ENCODE assay signal across 10 cellular contexts in genomic region chr18:35095983-35096676, GRCh38. TPM values are rescaled to one million over a fixed set of nuclear protein-coding genes. Genes with fewer than 3 reads are reported as not detected.
DNase-seq lines count a peak whose midpoint lies in the region; ATAC-seq, FAIRE-seq and TF ChIP-seq lines count a peak whose summit lies in the region.
"Had no signal": no experiment of that assay in that cellular context is flagged by ENCODE, and none has a peak within 500 bp of the region (broad histone marks: within the 10 kb centered on the region; RNA-seq: fewer than 3 reads in every experiment).

No MANE protein-coding gene starts in this region.

- H3K9me3 ChIP-seq in GM23248 (ENCODE audit: low read depth) = no peaks in the 10 kb centered on the region
- no peaks in the 10 kb centered on the region for H3K9me3 ChIP-seq in mesenchymal stem cell (ENCODE audit: control insufficient read depth, low read length)
- no peaks in the 10 kb centered on the region for H3K9me3 ChIP-seq in neural progenitor cell (ENCODE audit: low read depth)
- H3K9me3 ChIP-seq: tibial nerve had no signal

- no peaks in the 10 kb centered on the region for H3K79me2 ChIP-seq in GM23248 (ENCODE audit: insufficient read depth)
- H3K79me2 ChIP-seq in neural progenitor cell (ENCODE audit: low read depth) = no peaks in the 10 kb centered on the region

- peak; percentile 83 for ATAC-seq in GM18909 (IDR thresholded peaks at IDR 0.05; ENCODE audit: poor library complexity, unreplicated experiment)
- peak; percentile 65 for ATAC-seq in HG03558 (IDR thresholded peaks at IDR 0.05; ENCODE audit: extremely low read depth, unreplicated experiment)

- H3K4me2 ChIP-seq in GM23248 (ENCODE audit: unreplicated experiment) (no peak overlapping the region), mesenchymal stem cell (ENCODE audit: low read length, poor library complexity, severe bottlenecking) (no peak overlapping the region), neural progenitor cell (no peak overlapping the region)

- H3K14ac ChIP-seq in mesenchymal stem cell (ENCODE audit: low read length in 2 of 2) = no peak overlapping the region

- no peaks in the 10 kb centered on the region for H3K9me3 Mint-ChIP-seq in neural progenitor cell
- H3K9me3 Mint-ChIP-seq: T-helper 1 cell treated with Interleukin-12 subunit alpha and Interleukin-12 subunit beta and Interleukin-4 antibody, amounts not matched to agents 30 μg/mL and 1 μg/mL, for 36 hours had no signal

- no peak overlapping the region for H2AFZ ChIP-seq in GM23248
- no peak overlapping the region for H2AFZ ChIP-seq in mesenchymal stem cell (ENCODE audit: low read depth, low read length)
- no peak overlapping the region for H2AFZ ChIP-seq in neural progenitor cell (replicated peaks)

- no peaks in the 10 kb centered on the region for H3K4me1 Mint-ChIP-seq in neural progenitor cell

- H2BK5ac ChIP-seq in mesenchymal stem cell (ENCODE audit: low read depth, low read length, poor library complexity, severe bottlenecking) = no peak overlapping the region

- no peak overlapping the region for H2AK5ac ChIP-seq in mesenchymal stem cell (ENCODE audit: low read length, severe bottlenecking)

- TF ChIP-seq CTCF in neural progenitor cell (IDR thresholded peaks at IDR 0.05) = no peak

- H2BK12ac ChIP-seq in mesenchymal stem cell (ENCODE audit: low read length in 2 of 2) = no peak overlapping the region

- no peak overlapping the region for H3K4me3 Mint-ChIP-seq in neural progenitor cell
- H3K4me3 Mint-ChIP-seq: T-helper 1 cell treated with Interleukin-12 subunit alpha and Interleukin-12 subunit beta and Interleukin-4 antibody, amounts not matched to agents 30 μg/mL and 1 μg/mL, for 36 hours had no signal

- H3K79me1 ChIP-seq in mesenchymal stem cell (replicated peaks; ENCODE audit: low read length, poor library complexity, severe bottlenecking) = peaks cover 6% of the 10 kb centered on the region

- no peak for TF ChIP-seq POLR2A in GM12891 (IDR thresholded peaks at IDR 0.05; ENCODE audit: low read depth, low read length)

- H3K9me2 ChIP-seq in GM23248 (ENCODE audit: insufficient read depth) = peaks cover 6% of the 10 kb centered on the region; the same call in 1 of the 2 replicates

- no peak for FAIRE-seq in GM12891 (lab: Jason Lieb, UNC)

- H3F3A ChIP-seq in GM23248 (ENCODE audit: insufficient read depth) (peaks cover 11% of the 10 kb centered on the region), neural progenitor cell (ENCODE audit: low read depth) (no peaks in the 10 kb centered on the region)

- no peak overlapping the region for H4K8ac ChIP-seq in mesenchymal stem cell (ENCODE audit: low read length)

- no peak overlapping the region for H3K27ac ChIP-seq in GM23248
- H3K27ac ChIP-seq in mesenchymal stem cell (ENCODE audit: low read length, poor library complexity, severe bottlenecking) = no peak overlapping the region
- no peak overlapping the region for H3K27ac ChIP-seq in neural progenitor cell

- WGBS in GM23248 (ENCODE audit: low coverage in 1 of 2, low lambda C conversion rate in 2 of 2, missing lambda C conversion rate in 2 of 2), 2 experiments = 94 to 98% methylated on average over 1 of the region's 1 CpG
- 88% methylated on average over 1 of the region's 1 CpG for WGBS in mesenchymal stem cell

- H3K9ac ChIP-seq in GM23248 = no peak overlapping the region
- H3K9ac ChIP-seq in mesenchymal stem cell (ENCODE audit: low read length) = no peak overlapping the region
- H3K9ac ChIP-seq in neural progenitor cell = no peak overlapping the region

- peaks cover 6% of the 10 kb centered on the region for H3K4me1 ChIP-seq in GM23248 (ENCODE audit: insufficient read depth)
- H3K4me1 ChIP-seq in mesenchymal stem cell (ENCODE audit: control insufficient read depth, insufficient read depth, low read depth, low read length) = no peaks in the 10 kb centered on the region
- no peaks in the 10 kb centered on the region for H3K4me1 ChIP-seq in neural progenitor cell

- no peaks in the 10 kb centered on the region for H3K36me3 ChIP-seq in GM23248 (ENCODE audit: low read depth)
- H3K36me3 ChIP-seq in mesenchymal stem cell (ENCODE audit: control insufficient read depth in 1 of 2, insufficient read depth in 2 of 2, low read depth in 1 of 2, low read length in 2 of 2) = peaks cover 0 to 7% of the 10 kb centered on the region in 2 experiments
- H3K36me3 ChIP-seq in neural progenitor cell = no peaks in the 10 kb centered on the region

- no peak overlapping the region for H4K91ac ChIP-seq in mesenchymal stem cell (ENCODE audit: low read length)

- H3K36me3 Mint-ChIP-seq in neural progenitor cell = no peaks in the 10 kb centered on the region

- no peak overlapping the region for H3K27ac Mint-ChIP-seq in neural progenitor cell
- H3K27ac Mint-ChIP-seq: T-helper 1 cell treated with Interleukin-12 subunit alpha and Interleukin-12 subunit beta and Interleukin-4 antibody, amounts not matched to agents 30 μg/mL and 1 μg/mL, for 36 hours had no signal

- H3K18ac ChIP-seq in mesenchymal stem cell (ENCODE audit: low read depth in 1 of 2, low read length in 2 of 2) = no peak overlapping the region

- DNase-seq in GM23248 (peak; percentile 32), mesenchymal stem cell (peak; percentile 66), GM12891 (ENCODE audit: insufficient read length, low spot score) (no peak), KG1 (lab: John Stamatoyannopoulos, UW) (no peak), neural progenitor cell (ENCODE audit: low spot score) (no peak), NCI-H69 (lab: John Stamatoyannopoulos, UW) (no peak)

- no peak overlapping the region for H3K4ac ChIP-seq in mesenchymal stem cell (ENCODE audit: low read depth in 1 of 2, low read length in 2 of 2)

- no peak overlapping the region for H3K23ac ChIP-seq in mesenchymal stem cell (ENCODE audit: low read length in 2 of 2)

- no peak overlapping the region for H2BK15ac ChIP-seq in mesenchymal stem cell (ENCODE audit: low read depth, poor library complexity, severe bottlenecking)

- no peaks in the 10 kb centered on the region for H4K20me1 ChIP-seq in GM23248 (ENCODE audit: insufficient read depth)
- no peaks in the 10 kb centered on the region for H4K20me1 ChIP-seq in neural progenitor cell (ENCODE audit: low read depth)

- in situ Hi-C loops in GM23248 (cut with MboI) = no loop called here

- no peaks in the 10 kb centered on the region for H3K27me3 ChIP-seq in GM23248 (replicated peaks; ENCODE audit: insufficient read depth)
- H3K27me3 ChIP-seq in mesenchymal stem cell (ENCODE audit: control insufficient read depth in 1 of 2, insufficient read depth in 1 of 2, low read length in 2 of 2) = no peaks in the 10 kb centered on the region
- no peaks in the 10 kb centered on the region for H3K27me3 ChIP-seq in neural progenitor cell
- H3K27me3 ChIP-seq: tibial nerve had no signal

- no peak overlapping the region for H3K4me3 ChIP-seq in GM23248
- no peak overlapping the region for H3K4me3 ChIP-seq in mesenchymal stem cell (ENCODE audit: insufficient read depth in 1 of 2, low read depth in 1 of 2, low read length in 2 of 2)
- no peak overlapping the region for H3K4me3 ChIP-seq in neural progenitor cell
- H3K4me3 ChIP-seq: tibial nerve had no signal

- no peak overlapping the region for H2BK120ac ChIP-seq in mesenchymal stem cell (ENCODE audit: low read depth, low read length)

- H3K27me3 Mint-ChIP-seq in neural progenitor cell (ENCODE audit: insufficient read depth, low read depth) = no peaks in the 10 kb centered on the region

TF ChIP-seq in GM12891, 5 proteins besides CTCF, POLR2A, EP300 and RAD21:
- TF ChIP-seq TAF1 (IDR thresholded peaks at IDR 0.05; ENCODE audit: low read depth, low read length) = no peak
- TF ChIP-seq POU2F2 (IDR thresholded peaks at IDR 0.05; ENCODE audit: low read depth, low read length) = no peak

RNA-seq across cellular contexts. Expression of gene MAPRE2, which starts 54.9 kb away (rescaled TPM):
- 6.1 and 11.2 TPM in 2 replicates for total RNA-seq in GM23248 (2014; rRNA removed; shearing (Covaris generic))
- polyA plus RNA-seq in GM23248 (2016; fragmentation: Nextera tagmentation; extraction: Ambion mirVana) = 16.0 and 16.1 TPM in 2 replicates
- 54.6 TPM for polyA plus RNA-seq in mesenchymal stem cell (2013, experiment 1 of 2)
- polyA plus RNA-seq in mesenchymal stem cell (2013, experiment 2 of 2) = 55.7 TPM
- 12.3 TPM for polyA plus RNA-seq in GM12891 (2012; ENCODE audit: low read depth, missing spikeins)
- 28.9 and 34.6 TPM in 2 replicates for total RNA-seq in neural progenitor cell (ENCODE audit: low replicate concordance)

Comparison
In these comparisons a context has a peak if more than half of its experiments do, and no peak if none do; other contexts are left out.
1. DNase-seq: peak in GM23248 (single experiment) and mesenchymal stem cell (single experiment); none in GM12891 (single experiment), KG1 (single experiment), neural progenitor cell (single experiment) and NCI-H69 (single experiment).